8 cellular contexts compared by ENCODE assay signal in genomic region chr12:132413931-132414588, GRCh38.
DNase-seq lines count a peak whose midpoint lies in the region; ATAC-seq and TF ChIP-seq lines count a peak whose summit lies in the region.

No MANE protein-coding gene starts in this region.

- DNase-seq in Caco-2 (peak in 1 of 2 experiments; percentile 64), HFF-Myc (ENCODE audit: extremely low read depth, low read depth) (no peak), astrocyte of the hippocampus (ENCODE audit: low read depth, low spot score) (peak; percentile 36), lung microvascular endothelial cell (ENCODE audit: low read depth in 2 of 2) (peak; percentile 20 to 27), aorta (no peak), middle frontal gyrus (ENCODE audit: extremely low spot score, low spot score) (no peak)
- DNase-seq in activated CD4-positive, alpha-beta T cell treated with anti-CD3 and anti-CD28 coated beads, Interleukin-2, amount 50 U/mL, for 4 hours = no peak

- BruUV-seq in Caco-2 (replicated peaks; lab: Mats Ljungman, UMichigan) = no TSS peak

- H3K4me3 Mint-ChIP-seq in Caco-2 (ENCODE audit: unreplicated experiment) = no peak overlapping the region

- H3K4me1 Mint-ChIP-seq in Caco-2 (ENCODE audit: low read depth, unreplicated experiment) = no peaks in the 10 kb centered on the region

- H3K27me3 ChIP-seq in Caco-2 (replicated peaks; ENCODE audit: control insufficient read depth, insufficient read depth, low read length) (no peaks in the 10 kb centered on the region), aorta (ENCODE audit: control insufficient read depth in 1 of 2, insufficient read depth in 2 of 2, low read length in 1 of 2) (no peaks in the 10 kb centered on the region)

- no peak overlapping the region for H3K27ac Mint-ChIP-seq in Caco-2 (ENCODE audit: unreplicated experiment)

- peaks cover 5% of the 10 kb centered on the region for H3K36me3 Mint-ChIP-seq in Caco-2 (ENCODE audit: insufficient read depth, unreplicated experiment)

- 36 to 38% methylated on average over 36 of the region's 36 CpGs for WGBS in aorta, 2 donors

- peaks cover 5% of the 10 kb centered on the region for H3K27me3 Mint-ChIP-seq in Caco-2 (ENCODE audit: insufficient read depth, unreplicated experiment)

- intact Hi-C loops in Caco-2 (cut with micrococcal nuclease; ENCODE audit: unreplicated experiment) (loop anchor here (1.0 to 2.0 kb wide), 3 partner anchors 147 to 259 kb away; no protein-coding TSS in a partner anchor), aorta (cut with DNase I) (loop anchor here in 1 of 2 donors (2.0 kb wide), 1 partner anchor 201 kb away; no protein-coding TSS in a partner anchor)

- H3K4me1 ChIP-seq in Caco-2 = peaks cover 11% of the 10 kb centered on the region
- H3K4me1 ChIP-seq in aorta (ENCODE audit: control insufficient read depth in 1 of 2, insufficient read depth in 2 of 2, low read length in 2 of 2) = no peaks in the 10 kb centered on the region

- ATAC-seq in aorta (ENCODE audit: low FRiP score) = no peak
- no peak for ATAC-seq in HG02884 (IDR thresholded peaks at IDR 0.05; ENCODE audit: unreplicated experiment)

- H3K9me3 ChIP-seq in Caco-2 (no peaks in the 10 kb centered on the region), aorta (ENCODE audit: control insufficient read depth, low read length) (peaks cover 2% of the 10 kb centered on the region)

- CTCF ChIA-PET in Caco-2 (lab: Charles Lee) = interaction anchor here (0.5 to 3.3 kb wide), 28 partner anchors 8 to 280 kb away, joined by 3 to 44 read pairs (median 4); no protein-coding TSS in a partner anchor

- H3K9me3 Mint-ChIP-seq in Caco-2 (ENCODE audit: unreplicated experiment) = no peaks in the 10 kb centered on the region

- H3K27ac ChIP-seq in aorta (ENCODE audit: low read depth in 1 of 2, low read length in 2 of 2) = no peak overlapping the region

- peak; percentile 87 to 90 for TF ChIP-seq CTCF in Caco-2 (IDR thresholded peaks at IDR 0.05; ENCODE audit: insufficient read depth in 1 of 2, low read depth in 1 of 2, low read length in 1 of 2, severe bottlenecking in 1 of 2, unreplicated experiment in 1 of 2)
- TF ChIP-seq CTCF in HFF-Myc (IDR thresholded peaks at IDR 0.05; ENCODE audit: low read depth, low read length, missing control alignments) = peak; percentile 60

- H3K4me3 ChIP-seq in Caco-2 (ENCODE audit: low read depth, low read length) (no peak overlapping the region), HFF-Myc (replicated peaks; ENCODE audit: low read depth, low read length) (no peak overlapping the region), aorta (ENCODE audit: low read length in 2 of 2) (no peak overlapping the region)

- POLR2A ChIA-PET in Caco-2 (lab: Charles Lee) = interaction anchor here (0.6 to 0.8 kb wide), 2 partner anchors 16 to 146 kb away, joined by 3 to 4 read pairs; no protein-coding TSS in a partner anchor

- no peaks in the 10 kb centered on the region for H3K36me3 ChIP-seq in Caco-2 (ENCODE audit: control insufficient read depth, insufficient read depth, low read length)
- H3K36me3 ChIP-seq in aorta (ENCODE audit: control insufficient read depth in 1 of 2, insufficient read depth in 2 of 2, low read length in 1 of 2) = no peaks in the 10 kb centered on the region

Comparison
In these comparisons a context has a peak if more than half of its experiments do, and no peak if none do; other contexts are left out.
1. DNase-seq: peak in astrocyte of the hippocampus (single experiment) and lung microvascular endothelial cell (2 of 2); none in HFF-Myc (single experiment), aorta (0 of 2), middle frontal gyrus (single experiment) and activated CD4-positive, alpha-beta T cell treated with anti-CD3 and anti-CD28 coated beads, Interleukin-2, amount 50 U/mL, for 4 hours (0 of 2).